ENCODE assay signal across 8 cellular contexts in genomic region chr3:197748597-197749314, GRCh38. TPM values are rescaled to one million over a fixed set of nuclear protein-coding genes. Genes with fewer than 3 reads are reported as not detected.
DNase-seq lines count a peak whose midpoint lies in the region; ATAC-seq and TF ChIP-seq lines count a peak whose summit lies in the region.

No MANE protein-coding gene starts in this region.

- H3K27me3 Mint-ChIP-seq in central memory CD8-positive, alpha-beta T cell: no peaks in the 10 kb centered on the region

- H4K20me1 ChIP-seq in Karpas-422 (ENCODE audit: insufficient read depth, low read depth, low read length): peaks cover 15% of the 10 kb centered on the region; the same call in 1 of the 2 replicates

- TF ChIP-seq CTCF in BJ (IDR thresholded peaks at IDR 0.05; ENCODE audit: insufficient read depth, low read depth, low read length): no peak

- peaks cover 8% of the 10 kb centered on the region for H3K36me3 Mint-ChIP-seq in central memory CD8-positive, alpha-beta T cell (ENCODE audit: insufficient read depth)

- H3K27ac ChIP-seq in Karpas-422 (ENCODE audit: low read length): peak overlapping the region; percentile 92

- no peak for ATAC-seq in central memory CD8-positive, alpha-beta T cell (replicated peaks; ENCODE audit: extremely low read depth, poor library complexity, severe bottlenecking)
- no peak for ATAC-seq in GM21723 (IDR thresholded peaks at IDR 0.05; ENCODE audit: unreplicated experiment)
- ATAC-seq in HG03354 (IDR thresholded peaks at IDR 0.05; ENCODE audit: poor library complexity, severe bottlenecking, unreplicated experiment): no peak

- no peaks in the 10 kb centered on the region for H3K9me3 ChIP-seq in Karpas-422 (ENCODE audit: low read length)

- H3K27ac Mint-ChIP-seq in central memory CD8-positive, alpha-beta T cell (ENCODE audit: low read depth): peak overlapping the region; percentile 86

- H3K9me3 Mint-ChIP-seq in central memory CD8-positive, alpha-beta T cell: no peaks in the 10 kb centered on the region

- POLR2A ChIA-PET in BJ (lab: Charles Lee): no interaction called here

- H3K9me2 ChIP-seq in Karpas-422 (replicated peaks; ENCODE audit: insufficient read depth, low read length): no peaks in the 10 kb centered on the region

- peaks cover 55% of the 10 kb centered on the region for H3K4me1 ChIP-seq in Karpas-422 (ENCODE audit: low read length)

- CTCF ChIA-PET in BJ (lab: Yijun Ruan, JAX): interaction anchor here (0.8 to 1.3 kb wide), 4 partner anchors 33 to 150 kb away, joined by 3 read pairs; partner anchors contain the start of gene LRCH3

- peak overlapping the region; percentile 99 for H3K4me3 Mint-ChIP-seq in central memory CD8-positive, alpha-beta T cell

- peaks cover 36% of the 10 kb centered on the region for H3K4me1 Mint-ChIP-seq in central memory CD8-positive, alpha-beta T cell

- H3K4me3 ChIP-seq in BJ (ENCODE audit: low read depth, low read length) (peak overlapping the region; percentile 85), Karpas-422 (ENCODE audit: low read length) (peak overlapping the region; percentile 74)

- H3K36me3 ChIP-seq in BJ (ENCODE audit: control insufficient read depth, insufficient read depth, low read length) (no peaks in the 10 kb centered on the region), Karpas-422 (ENCODE audit: insufficient read depth, low read length) (no peaks in the 10 kb centered on the region)

- H3K4me2 ChIP-seq in Karpas-422 (ENCODE audit: low read depth, low read length, poor library complexity, severe bottlenecking): peak overlapping the region; percentile 81

- no peaks in the 10 kb centered on the region for H3K27me3 ChIP-seq in BJ (ENCODE audit: control insufficient read depth, insufficient read depth, low read length)
- no peaks in the 10 kb centered on the region for H3K27me3 ChIP-seq in Karpas-422 (ENCODE audit: low read length)

- H3K79me2 ChIP-seq in Karpas-422 (ENCODE audit: low read length): peaks cover 49% of the 10 kb centered on the region

- H2AFZ ChIP-seq in Karpas-422 (ENCODE audit: low read length): peak overlapping the region; percentile 67

- peak overlapping the region; percentile 95 for H3K9ac ChIP-seq in Karpas-422 (ENCODE audit: low read length)

- peak; percentile 74 for DNase-seq in BJ (ENCODE audit: low read depth)
- peak; percentile 55 for DNase-seq in Karpas-422
- no peak for DNase-seq in central memory CD8-positive, alpha-beta T cell (ENCODE audit: low spot score in 2 of 2)
- DNase-seq in myocyte (ENCODE audit: low read depth): peak; percentile 87
- DNase-seq in SK-N-DZ (ENCODE audit: low spot score): no peak
- DNase-seq in DMS153 (lab: John Stamatoyannopoulos, UW): no peak

RNA-seq across cellular contexts. Expression of gene FYTTD1, which starts 0.9 kb away (rescaled TPM):
- polyA plus RNA-seq in BJ (2011; rRNA removed): 37.2 and 61.6 TPM in 2 replicates
- 11.7 and 11.8 TPM in 2 replicates for polyA minus RNA-seq in BJ (2011; rRNA and poly(A)+ RNA removed)
- total RNA-seq in Karpas-422 (2014; rRNA removed; shearing (Covaris generic); ENCODE audit: low replicate concordance): 145 and 204 TPM in 2 replicates
- total RNA-seq in myocyte: 103 and 107 TPM in 2 replicates
- polyA plus RNA-seq in myocyte (2012): 30.9 TPM
- 37.3 and 42.3 TPM in 2 replicates for polyA plus RNA-seq in SK-N-DZ (2014; cell fraction: cytosol; rRNA removed)
- polyA plus RNA-seq in SK-N-DZ (2014; cell fraction: nucleus; rRNA removed): 27.8 and 37.0 TPM in 2 replicates

RNA-seq across cellular contexts. Expression of gene RUBCN, which starts 12.1 kb away (rescaled TPM):
- polyA plus RNA-seq in BJ (2011; rRNA removed): 8.6 and 15.3 TPM in 2 replicates
- polyA minus RNA-seq in BJ (2011; rRNA and poly(A)+ RNA removed): 16.4 and 19.1 TPM in 2 replicates
- total RNA-seq in Karpas-422 (2014; rRNA removed; shearing (Covaris generic); ENCODE audit: low replicate concordance): 87.0 and 128 TPM in 2 replicates
- 24.5 and 25.7 TPM in 2 replicates for total RNA-seq in myocyte
- polyA plus RNA-seq in myocyte (2012): 13.0 TPM
- 11.3 and 12.7 TPM in 2 replicates for polyA plus RNA-seq in SK-N-DZ (2014; cell fraction: cytosol; rRNA removed)
- 14.2 and 22.1 TPM in 2 replicates for polyA plus RNA-seq in SK-N-DZ (2014; cell fraction: nucleus; rRNA removed)

RNA-seq across cellular contexts. Expression of gene LRCH3, which starts 42.3 kb away (rescaled TPM):
- 109 and 155 TPM in 2 replicates for polyA plus RNA-seq in BJ (2011; rRNA removed)
- polyA minus RNA-seq in BJ (2011; rRNA and poly(A)+ RNA removed): 60.8 and 82.3 TPM in 2 replicates
- total RNA-seq in Karpas-422 (2014; rRNA removed; shearing (Covaris generic); ENCODE audit: low replicate concordance): 107 and 164 TPM in 2 replicates
- total RNA-seq in myocyte: 17.0 TPM in 2 replicates
- 26.5 TPM for polyA plus RNA-seq in myocyte (2012)
- 23.5 and 25.5 TPM in 2 replicates for polyA plus RNA-seq in SK-N-DZ (2014; cell fraction: cytosol; rRNA removed)
- 33.4 and 53.4 TPM in 2 replicates for polyA plus RNA-seq in SK-N-DZ (2014; cell fraction: nucleus; rRNA removed)

Comparison
In these comparisons a context has a peak if more than half of its experiments do, and no peak if none do; other contexts are left out.
1. DNase-seq: peak in BJ (single experiment), Karpas-422 (single experiment) and myocyte (single experiment); none in central memory CD8-positive, alpha-beta T cell (0 of 2), SK-N-DZ (single experiment) and DMS153 (single experiment).